Comparison of ENCODE assay signal across 1 cellular context in the genomic region with DNA sequence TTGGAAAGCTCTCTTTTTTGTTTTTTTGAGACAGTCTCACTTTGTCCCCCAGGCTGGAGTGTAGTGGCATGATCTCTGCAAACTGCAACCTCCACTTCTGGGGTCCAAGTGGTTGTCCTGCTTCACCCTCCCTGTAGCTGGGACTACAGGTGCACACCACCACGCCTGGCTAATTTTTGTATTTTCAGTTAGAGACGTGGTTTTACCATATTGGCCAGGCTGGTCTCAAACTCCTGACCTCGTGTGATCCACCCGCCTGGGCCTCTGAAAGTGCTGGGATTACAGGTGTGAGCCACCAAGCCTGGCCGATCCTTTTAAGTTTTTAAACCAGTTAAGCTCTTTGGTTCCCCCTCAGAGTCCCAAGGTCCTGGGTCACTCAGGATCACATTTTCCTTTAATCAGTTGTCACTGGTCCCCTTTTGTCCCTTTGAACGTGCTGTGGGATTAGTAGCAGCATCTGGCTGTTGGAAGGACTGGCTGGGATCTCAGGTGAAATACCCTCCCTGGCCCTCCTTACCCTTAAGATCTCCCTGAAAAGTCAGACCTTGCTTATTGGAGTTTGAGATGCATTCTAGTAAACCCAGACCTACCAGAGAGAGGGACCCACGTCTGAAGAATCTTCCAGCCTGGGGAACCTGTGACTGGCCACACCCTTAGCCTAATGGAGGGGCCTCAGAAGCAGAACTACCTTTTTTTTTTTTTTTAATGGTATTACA.
TF ChIP-seq lines count a peak whose summit lies in the region.

No MANE protein-coding gene starts in this region.

TF ChIP-seq in HepG2, 621 proteins besides CTCF, POLR2A, EP300 and RAD21 (continued from another document and continues in another):
- TF ChIP-seq AHR (CRISPR knock-in tag; IDR thresholded peaks at IDR 0.05): no peak
- TF ChIP-seq, protein P1, sequence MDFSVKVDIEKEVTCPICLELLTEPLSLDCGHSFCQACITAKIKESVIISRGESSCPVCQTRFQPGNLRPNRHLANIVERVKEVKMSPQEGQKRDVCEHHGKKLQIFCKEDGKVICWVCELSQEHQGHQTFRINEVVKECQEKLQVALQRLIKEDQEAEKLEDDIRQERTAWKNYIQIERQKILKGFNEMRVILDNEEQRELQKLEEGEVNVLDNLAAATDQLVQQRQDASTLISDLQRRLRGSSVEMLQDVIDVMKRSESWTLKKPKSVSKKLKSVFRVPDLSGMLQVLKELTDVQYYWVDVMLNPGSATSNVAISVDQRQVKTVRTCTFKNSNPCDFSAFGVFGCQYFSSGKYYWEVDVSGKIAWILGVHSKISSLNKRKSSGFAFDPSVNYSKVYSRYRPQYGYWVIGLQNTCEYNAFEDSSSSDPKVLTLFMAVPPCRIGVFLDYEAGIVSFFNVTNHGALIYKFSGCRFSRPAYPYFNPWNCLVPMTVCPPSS (IDR thresholded peaks at IDR 0.05): no peak
- TF ChIP-seq, protein P2, sequence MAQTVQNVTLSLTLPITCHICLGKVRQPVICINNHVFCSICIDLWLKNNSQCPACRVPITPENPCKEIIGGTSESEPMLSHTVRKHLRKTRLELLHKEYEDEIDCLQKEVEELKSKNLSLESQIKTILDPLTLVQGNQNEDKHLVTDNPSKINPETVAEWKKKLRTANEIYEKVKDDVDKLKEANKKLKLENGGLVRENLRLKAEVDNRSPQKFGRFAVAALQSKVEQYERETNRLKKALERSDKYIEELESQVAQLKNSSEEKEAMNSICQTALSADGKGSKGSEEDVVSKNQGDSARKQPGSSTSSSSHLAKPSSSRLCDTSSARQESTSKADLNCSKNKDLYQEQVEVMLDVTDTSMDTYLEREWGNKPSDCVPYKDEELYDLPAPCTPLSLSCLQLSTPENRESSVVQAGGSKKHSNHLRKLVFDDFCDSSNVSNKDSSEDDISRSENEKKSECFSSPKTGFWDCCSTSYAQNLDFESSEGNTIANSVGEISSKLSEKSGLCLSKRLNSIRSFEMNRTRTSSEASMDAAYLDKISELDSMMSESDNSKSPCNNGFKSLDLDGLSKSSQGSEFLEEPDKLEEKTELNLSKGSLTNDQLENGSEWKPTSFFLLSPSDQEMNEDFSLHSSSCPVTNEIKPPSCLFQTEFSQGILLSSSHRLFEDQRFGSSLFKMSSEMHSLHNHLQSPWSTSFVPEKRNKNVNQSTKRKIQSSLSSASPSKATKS (CRISPR knock-in tag; IDR thresholded peaks at IDR 0.05): 0 out of 2 replicates have a peak, but pooled peaks have one; percentile 58
- 0 out of 2 replicates have a peak, but pooled peaks have one; percentile 12 for TF ChIP-seq HMG20A (CRISPR knock-in tag; IDR thresholded peaks at IDR 0.05; ENCODE audit: borderline replicate concordance)
- TF ChIP-seq ZNF230 (CRISPR knock-in tag; IDR thresholded peaks at IDR 0.05): no peak
- TF ChIP-seq, protein P3, sequence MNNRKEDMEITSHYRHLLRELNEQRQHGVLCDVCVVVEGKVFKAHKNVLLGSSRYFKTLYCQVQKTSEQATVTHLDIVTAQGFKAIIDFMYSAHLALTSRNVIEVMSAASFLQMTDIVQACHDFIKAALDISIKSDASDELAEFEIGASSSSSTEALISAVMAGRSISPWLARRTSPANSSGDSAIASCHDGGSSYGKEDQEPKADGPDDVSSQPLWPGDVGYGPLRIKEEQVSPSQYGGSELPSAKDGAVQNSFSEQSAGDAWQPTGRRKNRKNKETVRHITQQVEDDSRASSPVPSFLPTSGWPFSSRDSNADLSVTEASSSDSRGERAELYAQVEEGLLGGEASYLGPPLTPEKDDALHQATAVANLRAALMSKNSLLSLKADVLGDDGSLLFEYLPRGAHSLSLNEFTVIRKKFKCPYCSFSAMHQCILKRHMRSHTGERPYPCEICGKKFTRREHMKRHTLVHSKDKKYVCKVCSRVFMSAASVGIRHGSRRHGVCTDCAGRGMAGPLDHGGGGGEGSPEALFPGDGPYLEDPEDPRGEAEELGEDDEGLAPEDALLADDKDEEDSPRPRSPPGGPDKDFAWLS (CRISPR knock-in tag; IDR thresholded peaks at IDR 0.05; ENCODE audit: borderline replicate concordance): no peak
- TF ChIP-seq RFXAP (CRISPR knock-in tag; IDR thresholded peaks at IDR 0.05; ENCODE audit: borderline replicate concordance): no peak
- TF ChIP-seq, protein P4, sequence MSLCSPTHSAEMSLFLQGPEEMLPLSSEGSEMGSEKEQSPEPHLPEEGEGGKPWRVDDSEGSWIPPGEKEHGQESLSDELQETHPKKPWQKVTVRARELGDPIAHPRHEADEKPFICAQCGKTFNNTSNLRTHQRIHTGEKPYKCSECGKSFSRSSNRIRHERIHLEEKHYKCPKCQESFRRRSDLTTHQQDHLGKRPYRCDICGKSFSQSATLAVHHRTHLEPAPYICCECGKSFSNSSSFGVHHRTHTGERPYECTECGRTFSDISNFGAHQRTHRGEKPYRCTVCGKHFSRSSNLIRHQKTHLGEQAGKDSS (CRISPR knock-in tag; IDR thresholded peaks at IDR 0.05; ENCODE audit: borderline replicate concordance, low read depth): no peak
- no peak for TF ChIP-seq ZNF33A (CRISPR knock-in tag; IDR thresholded peaks at IDR 0.05; ENCODE audit: borderline replicate concordance)
- TF ChIP-seq, protein P5, sequence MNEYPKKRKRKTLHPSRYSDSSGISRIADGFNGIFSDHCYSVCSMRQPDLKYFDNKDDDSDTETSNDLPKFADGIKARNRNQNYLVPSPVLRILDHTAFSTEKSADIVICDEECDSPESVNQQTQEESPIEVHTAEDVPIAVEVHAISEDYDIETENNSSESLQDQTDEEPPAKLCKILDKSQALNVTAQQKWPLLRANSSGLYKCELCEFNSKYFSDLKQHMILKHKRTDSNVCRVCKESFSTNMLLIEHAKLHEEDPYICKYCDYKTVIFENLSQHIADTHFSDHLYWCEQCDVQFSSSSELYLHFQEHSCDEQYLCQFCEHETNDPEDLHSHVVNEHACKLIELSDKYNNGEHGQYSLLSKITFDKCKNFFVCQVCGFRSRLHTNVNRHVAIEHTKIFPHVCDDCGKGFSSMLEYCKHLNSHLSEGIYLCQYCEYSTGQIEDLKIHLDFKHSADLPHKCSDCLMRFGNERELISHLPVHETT (CRISPR knock-in tag; conservative IDR thresholded peaks at IDR 0.05): no peak
- TF ChIP-seq ZNF253 (CRISPR knock-in tag; IDR thresholded peaks at IDR 0.05; ENCODE audit: borderline replicate concordance): no peak
- TF ChIP-seq, protein P6, sequence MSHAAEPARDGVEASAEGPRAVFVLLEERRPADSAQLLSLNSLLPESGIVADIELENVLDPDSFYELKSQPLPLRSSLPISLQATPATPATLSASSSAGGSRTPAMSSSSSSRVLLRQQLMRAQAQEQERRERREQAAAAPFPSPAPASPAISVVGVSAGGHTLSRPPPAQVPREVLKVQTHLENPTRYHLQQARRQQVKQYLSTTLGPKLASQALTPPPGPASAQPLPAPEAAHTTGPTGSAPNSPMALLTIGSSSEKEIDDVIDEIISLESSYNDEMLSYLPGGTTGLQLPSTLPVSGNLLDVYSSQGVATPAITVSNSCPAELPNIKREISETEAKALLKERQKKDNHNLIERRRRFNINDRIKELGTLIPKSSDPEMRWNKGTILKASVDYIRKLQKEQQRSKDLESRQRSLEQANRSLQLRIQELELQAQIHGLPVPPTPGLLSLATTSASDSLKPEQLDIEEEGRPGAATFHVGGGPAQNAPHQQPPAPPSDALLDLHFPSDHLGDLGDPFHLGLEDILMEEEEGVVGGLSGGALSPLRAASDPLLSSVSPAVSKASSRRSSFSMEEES (CRISPR knock-in tag; IDR thresholded peaks at IDR 0.05): 0 out of 2 replicates have a peak, but pooled peaks have one; percentile 28
- no peak for TF ChIP-seq PRMT3 (CRISPR knock-in tag; IDR thresholded peaks at IDR 0.05; ENCODE audit: borderline replicate concordance, low read depth)
- no peak for TF ChIP-seq ZNF616 (CRISPR knock-in tag; IDR thresholded peaks at IDR 0.05; ENCODE audit: low read depth)
- TF ChIP-seq SOX5 (CRISPR knock-in tag; IDR thresholded peaks at IDR 0.05; ENCODE audit: borderline replicate concordance): peak; percentile 31; the same call in 1 of the 2 replicates
- no peak for TF ChIP-seq JDP2 (CRISPR knock-in tag; IDR thresholded peaks at IDR 0.05; ENCODE audit: borderline replicate concordance)
- TF ChIP-seq MIXL1 (CRISPR knock-in tag; IDR thresholded peaks at IDR 0.05): no peak
- TF ChIP-seq, protein P7, sequence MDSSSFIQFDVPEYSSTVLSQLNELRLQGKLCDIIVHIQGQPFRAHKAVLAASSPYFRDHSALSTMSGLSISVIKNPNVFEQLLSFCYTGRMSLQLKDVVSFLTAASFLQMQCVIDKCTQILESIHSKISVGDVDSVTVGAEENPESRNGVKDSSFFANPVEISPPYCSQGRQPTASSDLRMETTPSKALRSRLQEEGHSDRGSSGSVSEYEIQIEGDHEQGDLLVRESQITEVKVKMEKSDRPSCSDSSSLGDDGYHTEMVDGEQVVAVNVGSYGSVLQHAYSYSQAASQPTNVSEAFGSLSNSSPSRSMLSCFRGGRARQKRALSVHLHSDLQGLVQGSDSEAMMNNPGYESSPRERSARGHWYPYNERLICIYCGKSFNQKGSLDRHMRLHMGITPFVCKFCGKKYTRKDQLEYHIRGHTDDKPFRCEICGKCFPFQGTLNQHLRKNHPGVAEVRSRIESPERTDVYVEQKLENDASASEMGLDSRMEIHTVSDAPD (CRISPR knock-in tag; IDR thresholded peaks at IDR 0.05): no peak
- TF ChIP-seq, protein P8, sequence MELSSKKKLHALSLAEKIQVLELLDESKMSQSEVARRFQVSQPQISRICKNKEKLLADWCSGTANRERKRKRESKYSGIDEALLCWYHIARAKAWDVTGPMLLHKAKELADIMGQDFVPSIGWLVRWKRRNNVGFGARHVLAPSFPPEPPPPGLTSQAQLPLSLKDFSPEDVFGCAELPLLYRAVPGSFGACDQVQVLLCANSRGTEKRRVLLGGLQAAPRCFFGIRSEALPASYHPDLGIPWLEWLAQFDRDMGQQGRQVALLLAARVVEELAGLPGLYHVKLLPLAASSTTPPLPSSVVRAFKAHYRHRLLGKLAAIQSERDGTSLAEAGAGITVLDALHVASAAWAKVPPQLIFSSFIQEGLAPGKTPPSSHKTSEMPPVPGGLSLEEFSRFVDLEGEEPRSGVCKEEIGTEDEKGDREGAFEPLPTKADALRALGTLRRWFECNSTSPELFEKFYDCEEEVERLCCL (CRISPR knock-in tag; IDR thresholded peaks at IDR 0.05; ENCODE audit: borderline replicate concordance): no peak
- peak; percentile 7; the same call in 1 of the 2 replicates for TF ChIP-seq GATAD2A (CRISPR knock-in tag; IDR thresholded peaks at IDR 0.05)
- TF ChIP-seq, protein P9, sequence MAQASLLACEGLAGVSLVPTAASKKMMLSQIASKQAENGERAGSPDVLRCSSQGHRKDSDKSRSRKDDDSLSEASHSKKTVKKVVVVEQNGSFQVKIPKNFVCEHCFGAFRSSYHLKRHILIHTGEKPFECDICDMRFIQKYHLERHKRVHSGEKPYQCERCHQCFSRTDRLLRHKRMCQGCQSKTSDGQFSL (CRISPR knock-in tag; IDR thresholded peaks at IDR 0.05): no peak
- peak; percentile 22; the same call in 1 of the 2 replicates for TF ChIP-seq CREM (IDR thresholded peaks at IDR 0.05)
- TF ChIP-seq CREM (CRISPR knock-in tag; IDR thresholded peaks at IDR 0.05): no peak
- no peak for TF ChIP-seq KDM5A (IDR thresholded peaks at IDR 0.05; ENCODE audit: borderline replicate concordance, low read length)
- TF ChIP-seq ZNF558 (CRISPR knock-in tag; IDR thresholded peaks at IDR 0.05; ENCODE audit: borderline replicate concordance): no peak
- TF ChIP-seq KDM1A (CRISPR knock-in tag; IDR thresholded peaks at IDR 0.05): no peak
- TF ChIP-seq ZNF234 (CRISPR knock-in tag; conservative IDR thresholded peaks at IDR 0.05): no peak
- peak; percentile 65 for TF ChIP-seq ZNF460 (CRISPR knock-in tag; IDR thresholded peaks at IDR 0.05; ENCODE audit: borderline replicate concordance)
- no peak for TF ChIP-seq ATAD3A (CRISPR knock-in tag; IDR thresholded peaks at IDR 0.05)
- no peak for TF ChIP-seq ZNF644 (CRISPR knock-in tag; IDR thresholded peaks at IDR 0.05; ENCODE audit: low read depth)
- 0 out of 2 replicates have a peak, but pooled peaks have one; percentile 34 for TF ChIP-seq ZNF562 (CRISPR knock-in tag; IDR thresholded peaks at IDR 0.05; ENCODE audit: borderline replicate concordance)
- TF ChIP-seq, protein P10, sequence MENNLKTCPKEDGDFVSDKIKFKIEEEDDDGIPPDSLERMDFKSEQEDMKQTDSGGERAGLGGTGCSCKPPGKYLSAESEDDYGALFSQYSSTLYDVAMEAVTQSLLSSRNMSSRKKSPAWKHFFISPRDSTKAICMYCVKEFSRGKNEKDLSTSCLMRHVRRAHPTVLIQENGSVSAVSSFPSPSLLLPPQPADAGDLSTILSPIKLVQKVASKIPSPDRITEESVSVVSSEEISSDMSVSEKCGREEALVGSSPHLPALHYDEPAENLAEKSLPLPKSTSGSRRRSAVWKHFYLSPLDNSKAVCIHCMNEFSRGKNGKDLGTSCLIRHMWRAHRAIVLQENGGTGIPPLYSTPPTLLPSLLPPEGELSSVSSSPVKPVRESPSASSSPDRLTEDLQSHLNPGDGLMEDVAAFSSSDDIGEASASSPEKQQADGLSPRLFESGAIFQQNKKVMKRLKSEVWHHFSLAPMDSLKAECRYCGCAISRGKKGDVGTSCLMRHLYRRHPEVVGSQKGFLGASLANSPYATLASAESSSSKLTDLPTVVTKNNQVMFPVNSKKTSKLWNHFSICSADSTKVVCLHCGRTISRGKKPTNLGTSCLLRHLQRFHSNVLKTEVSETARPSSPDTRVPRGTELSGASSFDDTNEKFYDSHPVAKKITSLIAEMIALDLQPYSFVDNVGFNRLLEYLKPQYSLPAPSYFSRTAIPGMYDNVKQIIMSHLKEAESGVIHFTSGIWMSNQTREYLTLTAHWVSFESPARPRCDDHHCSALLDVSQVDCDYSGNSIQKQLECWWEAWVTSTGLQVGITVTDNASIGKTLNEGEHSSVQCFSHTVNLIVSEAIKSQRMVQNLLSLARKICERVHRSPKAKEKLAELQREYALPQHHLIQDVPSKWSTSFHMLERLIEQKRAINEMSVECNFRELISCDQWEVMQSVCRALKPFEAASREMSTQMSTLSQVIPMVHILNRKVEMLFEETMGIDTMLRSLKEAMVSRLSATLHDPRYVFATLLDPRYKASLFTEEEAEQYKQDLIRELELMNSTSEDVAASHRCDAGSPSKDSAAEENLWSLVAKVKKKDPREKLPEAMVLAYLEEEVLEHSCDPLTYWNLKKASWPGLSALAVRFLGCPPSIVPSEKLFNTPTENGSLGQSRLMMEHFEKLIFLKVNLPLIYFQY (CRISPR knock-in tag; IDR thresholded peaks at IDR 0.05; ENCODE audit: borderline replicate concordance): no peak; the same call in 1 of the 2 replicates
- TF ChIP-seq, protein P11, sequence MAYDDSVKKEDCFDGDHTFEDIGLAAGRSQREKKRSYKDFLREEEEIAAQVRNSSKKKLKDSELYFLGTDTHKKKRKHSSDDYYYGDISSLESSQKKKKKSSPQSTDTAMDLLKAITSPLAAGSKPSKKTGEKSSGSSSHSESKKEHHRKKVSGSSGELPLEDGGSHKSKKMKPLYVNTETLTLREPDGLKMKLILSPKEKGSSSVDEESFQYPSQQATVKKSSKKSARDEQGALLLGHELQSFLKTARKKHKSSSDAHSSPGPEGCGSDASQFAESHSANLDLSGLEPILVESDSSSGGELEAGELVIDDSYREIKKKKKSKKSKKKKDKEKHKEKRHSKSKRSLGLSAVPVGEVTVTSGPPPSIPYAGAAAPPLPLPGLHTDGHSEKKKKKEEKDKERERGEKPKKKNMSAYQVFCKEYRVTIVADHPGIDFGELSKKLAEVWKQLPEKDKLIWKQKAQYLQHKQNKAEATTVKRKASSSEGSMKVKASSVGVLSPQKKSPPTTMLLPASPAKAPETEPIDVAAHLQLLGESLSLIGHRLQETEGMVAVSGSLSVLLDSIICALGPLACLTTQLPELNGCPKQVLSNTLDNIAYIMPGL (CRISPR knock-in tag; IDR thresholded peaks at IDR 0.05; ENCODE audit: borderline replicate concordance in 1 of 2, low read depth in 1 of 2): no peak
